9 cellular contexts compared by ENCODE assay signal in genomic region chr1:243471754-243472725, GRCh38.
DNase-seq lines count a peak whose midpoint lies in the region; ATAC-seq, FAIRE-seq and TF ChIP-seq lines count a peak whose summit lies in the region.
"Had no signal": no experiment of that assay in that cellular context is flagged by ENCODE, and none has a peak within 500 bp of the region (broad histone marks: within the 10 kb centered on the region; RNA-seq: fewer than 3 reads in every experiment).

No MANE protein-coding gene starts in this region.

- no peak for TF ChIP-seq CTCF in MCF 10A (IDR thresholded peaks at IDR 0.05; ENCODE audit: unreplicated experiment)

- no peaks in the 10 kb centered on the region for H3K36me3 ChIP-seq in neuronal stem cell (replicated peaks in 1 of 2; ENCODE audit: control insufficient read depth in 2 of 2, insufficient read depth in 2 of 2, low read length in 2 of 2)

- no peak overlapping the region for H4K91ac ChIP-seq in neuronal stem cell (ENCODE audit: low read depth, low read length, poor library complexity)

- H3K9me3 Mint-ChIP-seq in MCF 10A (ENCODE audit: unreplicated experiment) = no peaks in the 10 kb centered on the region
- H3K9me3 Mint-ChIP-seq: immature natural killer cell had no signal

- H3K4me2 ChIP-seq in neuronal stem cell (ENCODE audit: insufficient read depth, low read length, poor library complexity, severe bottlenecking) = no peak overlapping the region

- no peak overlapping the region for H2BK15ac ChIP-seq in neuronal stem cell (ENCODE audit: low read length)

- no peak overlapping the region for H3K9ac ChIP-seq in neuronal stem cell (ENCODE audit: low read depth, low read length, poor library complexity)

- no peak overlapping the region for H3K4me3 Mint-ChIP-seq in MCF 10A (ENCODE audit: unreplicated experiment)

- no peak overlapping the region for H4K8ac ChIP-seq in neuronal stem cell (ENCODE audit: low read depth, low read length)

- no peak overlapping the region for H3K4me3 ChIP-seq in neuronal stem cell (ENCODE audit: low read length in 2 of 2)

- H3K79me1 ChIP-seq in neuronal stem cell (ENCODE audit: low read depth, low read length) = no peaks in the 10 kb centered on the region

- H3K4me1 ChIP-seq in neuronal stem cell (ENCODE audit: control insufficient read depth in 2 of 2, insufficient read depth in 1 of 2, low read depth in 1 of 2, low read length in 2 of 2) = peaks cover 47 to 53% of the 10 kb centered on the region in 2 donors

- H3K27ac Mint-ChIP-seq in MCF 10A (ENCODE audit: low read depth, unreplicated experiment) = no peak overlapping the region

- H3K4me1 Mint-ChIP-seq in MCF 10A (ENCODE audit: insufficient read depth, unreplicated experiment) = no peaks in the 10 kb centered on the region

- WGBS in neuronal stem cell (ENCODE audit: extremely low coverage in 2 of 2, insufficient read length in 2 of 2, insufficient replicate concordance in 1 of 2), 2 donors = no CpG with 5 or more reads among the region's 3 CpGs

- CTCF ChIA-PET in MCF 10A (lab: Yijun Ruan, JAX) = interaction anchor here (0.6 kb wide), 1 partner anchor 13 kb away, joined by 3 read pairs; no protein-coding TSS in a partner anchor

- no peaks in the 10 kb centered on the region for H3K27me3 Mint-ChIP-seq in MCF 10A (ENCODE audit: insufficient read depth, unreplicated experiment)

- no peak overlapping the region for H2BK5ac ChIP-seq in neuronal stem cell (ENCODE audit: low read length)

- FAIRE-seq in GM19239 (lab: Jason Lieb, UNC) = peak; percentile 58

- BruUV-seq in MCF 10A (replicated peaks; lab: Mats Ljungman, UMichigan) = no TSS peak

- DNase-seq in GM19239 (ENCODE audit: insufficient read length, low spot score) = no peak
- DNase-seq in OCI-M1 (lab: John Stamatoyannopoulos, UW) = peak; percentile 41
- no peak for DNase-seq in neuronal stem cell (ENCODE audit: low spot score)
- DNase-seq in cerebellar nuclear complex (lab: John Stamatoyannopoulos, UW) = no peak
- no peak for DNase-seq in NCI-H1436 (lab: John Stamatoyannopoulos, UW)
- no peak for DNase-seq in MCF 10A (ENCODE audit: unreplicated experiment)
- DNase-seq: immature natural killer cell had no signal

- H3K27me3 ChIP-seq in neuronal stem cell (ENCODE audit: control insufficient read depth in 3 of 3, insufficient read depth in 3 of 3, low read depth in 1 of 3, low read length in 3 of 3) = no peaks in the 10 kb centered on the region

- peak overlapping the region; percentile 4 for H3K27ac ChIP-seq in neuronal stem cell (replicated peaks; ENCODE audit: low read length)

- intact Hi-C loops in MCF 10A (cut with micrococcal nuclease) = no loop called here

- no peak overlapping the region for H3K14ac ChIP-seq in neuronal stem cell (ENCODE audit: low read length)

- ATAC-seq in HG02885 (IDR thresholded peaks at IDR 0.05; ENCODE audit: poor library complexity, unreplicated experiment) (peak; percentile 90), HG03520 (IDR thresholded peaks at IDR 0.05; ENCODE audit: unreplicated experiment) (no peak)

- H2BK12ac ChIP-seq in neuronal stem cell (ENCODE audit: low read length) = no peak overlapping the region

- H3K18ac ChIP-seq in neuronal stem cell (ENCODE audit: low read length) = no peak overlapping the region

- no peak overlapping the region for H2AK5ac ChIP-seq in neuronal stem cell (ENCODE audit: low read depth, low read length)

- H3K36me3 Mint-ChIP-seq in MCF 10A (ENCODE audit: insufficient read depth, unreplicated experiment) = peaks cover 48% of the 10 kb centered on the region
- H3K36me3 Mint-ChIP-seq: immature natural killer cell had no signal

- H3K4ac ChIP-seq in neuronal stem cell (ENCODE audit: low read length) = no peak overlapping the region

- H2BK120ac ChIP-seq in neuronal stem cell (ENCODE audit: low read depth, low read length) = no peak overlapping the region

- no peak overlapping the region for H3K23ac ChIP-seq in neuronal stem cell (ENCODE audit: low read depth, low read length, poor library complexity)

- H2AFZ ChIP-seq in neuronal stem cell (ENCODE audit: low read length) = no peak overlapping the region

- POLR2A ChIA-PET in MCF 10A (lab: Yijun Ruan, JAX) = no interaction called here

- peaks cover 0 to 5% of the 10 kb centered on the region in 2 donors for H3K9me3 ChIP-seq in neuronal stem cell (replicated peaks in 1 of 2; ENCODE audit: control insufficient read depth in 2 of 2, insufficient read depth in 1 of 2, low read depth in 1 of 2, low read length in 2 of 2)
